In the genomic region with DNA sequence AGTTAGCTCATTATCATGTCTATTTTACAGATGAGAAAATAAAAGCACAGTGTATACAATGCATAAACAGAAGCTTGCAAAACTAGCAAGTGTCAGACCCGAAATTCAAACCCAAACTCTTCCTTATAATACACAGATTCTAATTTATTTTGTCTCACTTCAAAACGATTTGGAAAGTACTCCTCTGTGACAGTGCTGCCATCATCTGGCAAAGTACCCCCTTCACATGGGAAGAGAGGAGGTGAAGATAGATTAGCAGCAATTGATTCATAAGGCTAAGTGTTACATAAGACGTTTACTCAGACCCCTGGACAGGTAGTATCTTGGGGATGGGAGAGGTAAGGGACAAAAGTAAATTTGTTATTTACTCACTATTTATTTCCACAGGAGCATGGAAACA, we compare ENCODE assay signal across 11 cellular contexts.
DNase-seq lines count a peak whose midpoint lies in the region; ATAC-seq and TF ChIP-seq lines count a peak whose summit lies in the region.
"Had no signal": no experiment of that assay in that cellular context is flagged by ENCODE, and none has a peak within 500 bp of the region (broad histone marks: within the 10 kb centered on the region; RNA-seq: fewer than 3 reads in every experiment).

No MANE protein-coding gene starts in this region.

- H3K27me3 ChIP-seq in HAP-1 (ENCODE audit: low read depth) (no peaks in the 10 kb centered on the region), SJCRH30 (no peaks in the 10 kb centered on the region), spleen (replicated peaks in 1 of 7) (no peaks in the 10 kb centered on the region)
- H3K27me3 ChIP-seq: thyroid gland had no signal

- no peak for ATAC-seq in HG03354 (IDR thresholded peaks at IDR 0.05; ENCODE audit: poor library complexity, severe bottlenecking, unreplicated experiment)
- no peak for ATAC-seq in GM21447 (IDR thresholded peaks at IDR 0.05; ENCODE audit: unreplicated experiment)
- ATAC-seq: Panc1 had no signal

- no peaks in the 10 kb centered on the region for H3K36me3 ChIP-seq in HAP-1 (replicated peaks)
- H3K36me3 ChIP-seq in SJCRH30, result no peaks in the 10 kb centered on the region
- no peaks in the 10 kb centered on the region for H3K36me3 ChIP-seq in spleen
- H3K36me3 ChIP-seq: thyroid gland had no signal

- in situ Hi-C loops in HAP-1 (cut with MboI; ENCODE audit: low sequenced_read_pairs), result loop anchor here (25.0 kb wide), 1 partner anchor 418 kb away; no protein-coding TSS in a partner anchor

- TF ChIP-seq POLR2A in spleen (IDR thresholded peaks at IDR 0.05), result no peak

- TF ChIP-seq CTCF in C4-2B (conservative IDR thresholded peaks at IDR 0.05) (peak; percentile 40), spleen (IDR thresholded peaks at IDR 0.05 in 8 of 11, conservative IDR thresholded peaks at IDR 0.05 in 3 of 11) (no peak)

- H3K4me1 ChIP-seq in HAP-1, result no peaks in the 10 kb centered on the region
- H3K4me1 ChIP-seq in SJCRH30, result no peaks in the 10 kb centered on the region
- H3K4me1 ChIP-seq in spleen, result no peaks in the 10 kb centered on the region
- H3K4me1 ChIP-seq: thyroid gland had no signal

- intact Hi-C loops in spleen (cut with DNase I; ENCODE audit: low total_unique reads), result no loop called here

- H3K9me3 ChIP-seq in HAP-1, result no peaks in the 10 kb centered on the region
- no peaks in the 10 kb centered on the region for H3K9me3 ChIP-seq in SJCRH30 (replicated peaks)
- H3K9me3 ChIP-seq in spleen, result peaks cover 0 to 6% (median 0%) of the 10 kb centered on the region in 8 donors
- H3K9me3 ChIP-seq: thyroid gland had no signal

- WGBS in spleen, 5 donors, result 12 to 24% (median 18%) methylated on average over 3 of the region's 3 CpGs

- H3K27ac ChIP-seq in C4-2B (no peak overlapping the region), SJCRH30 (no peak overlapping the region), spleen (no peak overlapping the region)
- H3K27ac ChIP-seq: thyroid gland had no signal

- H3K4me3 ChIP-seq in HAP-1 (no peak overlapping the region), SJCRH30 (no peak overlapping the region), spleen (no peak overlapping the region)
- H3K4me3 ChIP-seq: thyroid gland had no signal

- DNase-seq in HAP-1 (ENCODE audit: low spot score in 2 of 2) (peak; percentile 8 to 20), SJCRH30 (peak; percentile 1 to 7), iPS DF 19.7 (ENCODE audit: low read depth, low spot score) (peak; percentile 12), spleen (no peak)
- no peak for DNase-seq in activated T-cell treated with anti-CD3 and anti-CD28 coated beads, Interleukin-2, amount 50 U/mL, for 1 hour
- DNase-seq: activated gamma-delta T cell treated with Interleukin-2 at 50 U/mL for 16 hours, thyroid gland had no signal

Comparison
In these comparisons a context has a peak if more than half of its experiments do, and no peak if none do; other contexts are left out.
1. DNase-seq: peak in HAP-1 (2 of 2), SJCRH30 (2 of 2) and iPS DF 19.7 (single experiment); none in spleen (single experiment) and activated T-cell treated with anti-CD3 and anti-CD28 coated beads, Interleukin-2, amount 50 U/mL, for 1 hour (single experiment).